9 cellular contexts compared by ENCODE assay signal in genomic region chr10:2978111-2978510, GRCh38.
DNase-seq lines count a peak whose midpoint lies in the region; TF ChIP-seq lines count a peak whose summit lies in the region.
"Had no signal": no experiment of that assay in that cellular context is flagged by ENCODE, and none has a peak within 500 bp of the region (broad histone marks: within the 10 kb centered on the region; RNA-seq: fewer than 3 reads in every experiment).

No MANE protein-coding gene starts in this region.

- H3K4me3 ChIP-seq in breast epithelium (no peak overlapping the region), MG63 (no peak overlapping the region)

- no peaks in the 10 kb centered on the region for H3K4me1 ChIP-seq in breast epithelium

- H3K9me3 ChIP-seq in breast epithelium, result no peaks in the 10 kb centered on the region
- no peaks in the 10 kb centered on the region for H3K9me3 ChIP-seq in MG63

- H3K36me3 ChIP-seq in breast epithelium (no peaks in the 10 kb centered on the region), MG63 (no peaks in the 10 kb centered on the region)

- H3K4me1 Mint-ChIP-seq in HFFc6 (ENCODE audit: low read depth), result peaks cover 37% of the 10 kb centered on the region

- no peak overlapping the region for H3K27ac Mint-ChIP-seq in HFFc6

- peaks cover 2% of the 10 kb centered on the region; the same call in 1 of the 2 replicates for H3K27me3 Mint-ChIP-seq in HFFc6 (ENCODE audit: insufficient read depth)

- no peaks in the 10 kb centered on the region for H3K9me3 Mint-ChIP-seq in HFFc6
- H3K9me3 Mint-ChIP-seq: activated T-cell treated with anti-CD3 and anti-CD28 coated beads, Interleukin-2, amount 50 U/mL, for 4 hours had no signal

- TF ChIP-seq CTCF in HFFc6 (IDR thresholded peaks at IDR 0.05) (peak; percentile 78), breast epithelium (IDR thresholded peaks at IDR 0.05) (peak in 2 of 3 donors; percentile 38 to 39)

- intact Hi-C loops in breast epithelium (cut with DNase I; ENCODE audit: low total_unique reads), result no loop called here

- no peak overlapping the region for H3K4me3 Mint-ChIP-seq in HFFc6
- H3K4me3 Mint-ChIP-seq: activated T-cell treated with anti-CD3 and anti-CD28 coated beads, Interleukin-2, amount 50 U/mL, for 4 hours had no signal

- H3K27ac ChIP-seq in breast epithelium, result no peak overlapping the region

- H3K36me3 Mint-ChIP-seq in HFFc6 (ENCODE audit: low read depth), result no peaks in the 10 kb centered on the region

- TF ChIP-seq POLR2A in breast epithelium (IDR thresholded peaks at IDR 0.05), result no peak

- no peaks in the 10 kb centered on the region for H3K27me3 ChIP-seq in breast epithelium
- no peaks in the 10 kb centered on the region for H3K27me3 ChIP-seq in MG63

- DNase-seq in DMS79 (lab: John Stamatoyannopoulos, UW) (peak; percentile 15), DMS79 treated with DMSO at 0.1 percent for 48 hours (lab: John Stamatoyannopoulos, UW) (no peak), HFFc6 (peak; percentile 71), NCI-H2227 (lab: John Stamatoyannopoulos, UW; ENCODE audit: unreplicated experiment) (peak; percentile 11), breast epithelium (ENCODE audit: low spot score in 2 of 2) (no peak), medulla oblongata (ENCODE audit: extremely low spot score) (peak; percentile 78), MG63 (no peak), ecto neural progenitor cell (ENCODE audit: low spot score) (no peak)
- DNase-seq: activated T-cell treated with anti-CD3 and anti-CD28 coated beads, Interleukin-2, amount 50 U/mL, for 4 hours had no signal

Comparison
In these comparisons a context has a peak if more than half of its experiments do, and no peak if none do; other contexts are left out.
1. DNase-seq: peak in DMS79 (single experiment), HFFc6 (single experiment), NCI-H2227 (single experiment) and medulla oblongata (single experiment); none in DMS79 treated with DMSO at 0.1 percent for 48 hours (single experiment), breast epithelium (0 of 2), MG63 (single experiment) and ecto neural progenitor cell (single experiment).